ENCODE assay signal across 8 cellular contexts in the genomic region with DNA sequence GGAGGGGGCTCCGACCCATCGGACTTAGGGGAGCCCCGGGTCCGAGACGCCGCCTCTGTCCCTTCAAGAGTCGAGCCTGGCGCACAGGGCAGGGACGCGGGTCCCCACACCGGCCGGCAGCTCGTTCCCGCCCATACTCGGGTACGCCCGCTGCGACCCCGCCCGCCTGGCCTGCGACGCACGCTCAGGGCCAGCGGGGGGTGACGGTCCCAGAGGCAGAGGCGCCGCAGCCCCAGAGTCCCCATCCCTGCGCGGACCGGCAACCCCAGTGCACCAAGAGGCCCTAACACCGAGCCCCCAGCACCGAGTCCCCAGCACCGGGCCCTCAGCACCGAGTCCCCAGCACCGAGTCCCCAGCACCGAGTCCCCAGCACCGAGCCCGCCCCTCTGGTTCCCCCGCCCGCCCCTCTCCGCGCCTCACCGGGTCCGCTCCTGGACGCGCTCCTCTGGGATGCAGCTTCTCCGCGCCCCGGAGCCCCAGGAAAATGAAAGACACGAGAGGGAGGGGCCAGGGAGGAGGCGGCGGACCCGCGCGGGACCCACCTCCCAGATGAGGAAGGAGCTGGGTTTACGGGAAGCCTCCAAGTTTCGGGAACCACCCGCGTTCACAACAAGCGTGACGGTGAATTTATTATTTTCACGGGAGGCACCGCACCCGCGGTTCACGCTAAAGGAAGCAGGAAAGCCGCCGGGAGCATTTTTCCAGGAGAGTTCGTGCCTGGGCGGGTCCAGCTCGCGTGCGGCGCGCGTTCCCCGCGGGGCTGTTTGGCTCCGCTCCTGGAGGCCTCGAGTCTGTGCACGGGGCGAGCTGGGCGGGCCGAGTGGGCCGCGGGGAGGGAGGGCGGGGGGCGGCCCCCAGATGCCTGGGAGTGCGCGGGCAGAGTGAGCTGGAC. TPM values are rescaled to one million over a fixed set of nuclear protein-coding genes. Genes with fewer than 3 reads are reported as not detected.
A peak's percentile ranks its signal among the peaks of the same experiment; 100 is the strongest.
DNase-seq lines count a peak whose midpoint lies in the region; ATAC-seq and TF ChIP-seq lines count a peak whose summit lies in the region.

SECTM1 (minus strand) TSS at position 488 of the 893 bp plus-strand sequence. CDS start 6,526 bp downstream, outside the sequence.

- in situ Hi-C loops in KBM-7 (cut with MboI; ENCODE audit: low pct_unique_long_range_greater_than_20kb, low sequenced_read_pairs): no loop called here

- no TSS peak for BruUV-seq in MCF 10A (replicated peaks; lab: Mats Ljungman, UMichigan)

- H3K9me2 ChIP-seq in Loucy (replicated peaks; ENCODE audit: low read depth, low read length): no peaks in the 10 kb centered on the region

- peak within 1 kb of the TSS; percentile 85 for H3K27ac Mint-ChIP-seq in MCF 10A (ENCODE audit: low read depth, unreplicated experiment)

- 1% methylated on average over 55 to 75 of the region's 90 CpGs for WGBS in testis, 2 donors

- H3K4me1 Mint-ChIP-seq in MCF 10A (ENCODE audit: insufficient read depth, unreplicated experiment): peaks cover 20% of the 10 kb centered on the region

- TF ChIP-seq CTCF in BE2C (IDR thresholded peaks at IDR 0.05; ENCODE audit: low read depth, low read length) (no peak), Loucy (conservative IDR thresholded peaks at IDR 0.05; ENCODE audit: low read length) (no peak), MCF 10A (IDR thresholded peaks at IDR 0.05; ENCODE audit: unreplicated experiment) (no peak), left lung (IDR thresholded peaks at IDR 0.05) (no peak), testis (IDR thresholded peaks at IDR 0.05) (no peak)

- no peaks in the 10 kb centered on the region for H3K79me2 ChIP-seq in Loucy (ENCODE audit: insufficient read depth, low read length)

- H3K9ac ChIP-seq in Loucy (ENCODE audit: low read depth, low read length, poor library complexity, severe bottlenecking): peak within 1 kb of the TSS; percentile 66

- CTCF ChIA-PET in MCF 10A (lab: Yijun Ruan, JAX): interaction anchor here (0.6 to 1.4 kb wide), 3 partner anchors 29 to 45 kb away, joined by 3 to 6 read pairs (median 3); no protein-coding TSS in a partner anchor

- peak within 1 kb of the TSS; percentile 31 for H3K4me3 ChIP-seq in BE2C (ENCODE audit: low read depth, low read length)
- H3K4me3 ChIP-seq in Loucy (ENCODE audit: low read length, poor library complexity, severe bottlenecking): peak within 1 kb of the TSS; percentile 71
- H3K4me3 ChIP-seq in left lung: peak within 1 kb of the TSS; percentile 37 to 75
- H3K4me3 ChIP-seq in testis: peak within 1 kb of the TSS; percentile 44 to 68

- peak within 1 kb of the TSS; percentile 93 for H2AFZ ChIP-seq in Loucy (ENCODE audit: low read length)

- H3K4me1 ChIP-seq in BE2C (peaks cover 42% of the 10 kb centered on the region), Loucy (ENCODE audit: insufficient read depth, low read length, poor library complexity, severe bottlenecking) (peaks cover 31% of the 10 kb centered on the region), left lung (peaks cover 22 to 56% of the 10 kb centered on the region in 2 donors), testis (peaks cover 27% of the 10 kb centered on the region)

- H3K27me3 Mint-ChIP-seq in MCF 10A (ENCODE audit: insufficient read depth, unreplicated experiment): no peaks in the 10 kb centered on the region

- intact Hi-C loops in MCF 10A (cut with micrococcal nuclease) (no loop called here), left lung (cut with DNase I) (no loop called here), testis (cut with DNase I; ENCODE audit: low total_unique reads) (no loop called here)

- TF ChIP-seq POLR2A in testis (IDR thresholded peaks at IDR 0.05): no peak

- H3K4me3 Mint-ChIP-seq in MCF 10A (ENCODE audit: unreplicated experiment): peak within 1 kb of the TSS; percentile 85

- H3K9me3 ChIP-seq in BE2C (no peaks in the 10 kb centered on the region), Loucy (ENCODE audit: insufficient read depth, low read depth, low read length) (no peaks in the 10 kb centered on the region), left lung (no peaks in the 10 kb centered on the region), testis (no peaks in the 10 kb centered on the region)

- no peaks in the 10 kb centered on the region for H4K20me1 ChIP-seq in Loucy (ENCODE audit: insufficient read depth, low read length, poor library complexity, severe bottlenecking)

- H3K27ac ChIP-seq in left lung: peak within 1 kb of the TSS in 1 of 2 donors; percentile 84
- peak within 1 kb of the TSS; percentile 41 to 78 for H3K27ac ChIP-seq in testis

- DNase-seq in BE2C (peak; percentile 26), MCF 10A (ENCODE audit: unreplicated experiment) (peak; percentile 66), left lung (peak; percentile 66 to 90), testis (peak; percentile 71), KBM-7 (no peak), NOMO-1 (lab: John Stamatoyannopoulos, UW; ENCODE audit: unreplicated experiment in 2 of 2) (no peak)

- H3K36me3 Mint-ChIP-seq in MCF 10A (ENCODE audit: insufficient read depth, unreplicated experiment): peaks cover 6% of the 10 kb centered on the region

- H3K36me3 ChIP-seq in BE2C: no peaks in the 10 kb centered on the region
- no peaks in the 10 kb centered on the region for H3K36me3 ChIP-seq in Loucy (ENCODE audit: insufficient read depth, low read length)
- no peaks in the 10 kb centered on the region for H3K36me3 ChIP-seq in left lung
- H3K36me3 ChIP-seq in testis (ENCODE audit: low read depth, missing control alignments): no peaks in the 10 kb centered on the region

- H3K9me3 Mint-ChIP-seq in MCF 10A (ENCODE audit: unreplicated experiment): no peaks in the 10 kb centered on the region

- H3K27me3 ChIP-seq in BE2C (peaks cover 10% of the 10 kb centered on the region), Loucy (ENCODE audit: insufficient read depth, low read length, poor library complexity, severe bottlenecking) (no peaks in the 10 kb centered on the region), left lung (peaks cover 0 to 18% of the 10 kb centered on the region in 2 donors), testis (no peaks in the 10 kb centered on the region)

- POLR2A ChIA-PET in MCF 10A (lab: Yijun Ruan, JAX): interaction anchor here (0.5 to 4.7 kb wide), 27 partner anchors 8 to 419 kb away, joined by 3 to 88 read pairs (median 4); partner anchors contain the start of gene FOXK2

- no peaks in the 10 kb centered on the region; the same call in 1 of the 2 replicates for H3F3A ChIP-seq in Loucy (ENCODE audit: low read depth)

- ATAC-seq in left lung (peak; percentile 48), GM18517 (IDR thresholded peaks at IDR 0.05; ENCODE audit: unreplicated experiment) (no peak)

- H3K4me2 ChIP-seq in Loucy (ENCODE audit: low read depth, low read length, poor library complexity, severe bottlenecking): peak within 1 kb of the TSS; percentile 78

RNA-seq across cellular contexts. Expression of gene SECTM1, which starts in this region (rescaled TPM):
- polyA plus RNA-seq in BE2C (2012; ENCODE audit: insufficient read depth, insufficient read length, low read depth): 0.42 TPM
- 7.5 and 13.4 TPM in 2 replicates for total RNA-seq in MCF 10A (2022)
- total RNA-seq in left lung: 10 to 100 TPM; 10.5 to 36.8 TPM
- total RNA-seq in testis: 1 to 10 TPM in 1 of 2 donors, under 1 TPM in 1; 0.55 to 5.9 TPM
- 9.3 TPM for polyA plus RNA-seq in testis (ENCODE audit: insufficient read depth, low read depth, low replicate concordance)

Comparison
In these comparisons a context has a peak if more than half of its experiments do, and no peak if none do; other contexts are left out.
1. DNase-seq: peak in BE2C (single experiment), MCF 10A (single experiment), left lung (2 of 2) and testis (single experiment); none in KBM-7 (single experiment) and NOMO-1 (0 of 2).
2. Peak in every context shown above with its lines, with median percentiles within 50 percentile points of each other: H3K4me3 ChIP-seq.